6 cellular contexts compared by ENCODE assay signal in the genomic region with DNA sequence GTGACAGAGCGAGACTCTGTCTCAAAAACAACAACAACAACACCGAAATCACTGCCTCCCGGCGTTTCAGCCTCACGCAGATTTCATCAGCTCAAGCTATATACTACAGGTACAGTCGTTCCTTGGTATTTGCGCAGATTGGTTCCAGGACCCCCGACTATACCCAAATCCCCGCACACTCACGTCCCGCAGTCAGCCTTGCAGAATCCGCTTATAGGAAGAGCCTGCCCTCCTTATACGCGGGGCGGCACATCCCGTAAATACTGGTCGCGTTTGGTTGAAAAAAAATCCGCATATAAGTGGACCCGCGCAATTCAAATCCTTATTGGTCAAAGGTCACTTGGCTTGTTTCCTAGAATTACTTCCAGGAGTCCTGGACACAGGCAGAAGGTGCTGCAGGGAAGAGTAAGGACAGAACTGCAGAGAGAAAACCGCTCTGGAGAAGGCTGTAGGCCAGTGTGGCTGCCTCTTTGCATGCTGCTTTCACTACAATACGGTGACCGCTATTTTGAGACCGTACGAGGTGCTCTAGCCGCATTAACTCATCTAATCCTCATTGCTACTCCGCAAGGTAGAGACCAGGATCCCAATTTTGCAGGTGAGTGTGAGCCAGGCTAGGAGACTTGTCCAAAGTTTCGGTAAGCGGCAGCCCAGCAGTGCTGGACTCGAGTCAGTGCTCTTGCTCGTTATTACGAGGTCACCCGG. TPM values are rescaled to one million over a fixed set of nuclear protein-coding genes. Genes with fewer than 3 reads are reported as not detected.
A peak's percentile ranks its signal among the peaks of the same experiment; 100 is the strongest.
DNase-seq lines count a peak whose midpoint lies in the region; TF ChIP-seq lines count a peak whose summit lies in the region.

No MANE protein-coding gene starts in this region.

- H3K79me2 ChIP-seq in mammary epithelial cell (ENCODE audit: insufficient read depth, low read length): peaks cover 55% of the 10 kb centered on the region

- no peaks in the 10 kb centered on the region for H3K9me3 Mint-ChIP-seq in T-helper 2 cell treated with Interferon-gamma antibody and Interleukin-4, amounts not matched to agents 5 μg/mL and 100 μg/mL, for 36 hours

- H3K27me3 Mint-ChIP-seq in T-helper 2 cell treated with Interferon-gamma antibody and Interleukin-4, amounts not matched to agents 5 μg/mL and 100 μg/mL, for 36 hours (ENCODE audit: low read depth): no peaks in the 10 kb centered on the region

- peak overlapping the region; percentile 67 for H3K27ac Mint-ChIP-seq in T-helper 2 cell treated with Interferon-gamma antibody and Interleukin-4, amounts not matched to agents 5 μg/mL and 100 μg/mL, for 36 hours

- H3K9me3 ChIP-seq in mammary epithelial cell (replicated peaks; ENCODE audit: insufficient read depth, low read length): no peaks in the 10 kb centered on the region
- no peaks in the 10 kb centered on the region for H3K9me3 ChIP-seq in neuron (ENCODE audit: low read length)

- H3K4me1 ChIP-seq in mammary epithelial cell (ENCODE audit: insufficient read depth, low read length) (peaks cover 7% of the 10 kb centered on the region), neuron (ENCODE audit: insufficient read depth, low read length) (peaks cover 5% of the 10 kb centered on the region)

- peak overlapping the region; percentile 86 for H3K4me3 Mint-ChIP-seq in T-helper 2 cell treated with Interferon-gamma antibody and Interleukin-4, amounts not matched to agents 5 μg/mL and 100 μg/mL, for 36 hours

- CTCF ChIA-PET in mammary epithelial cell (lab: Charles Lee; ENCODE audit: low non-redundant PET): no interaction called here

- H3K36me3 ChIP-seq in mammary epithelial cell (ENCODE audit: insufficient read depth, low read length) (peaks cover 11% of the 10 kb centered on the region), neuron (ENCODE audit: insufficient read depth, low read length) (peaks cover 34% of the 10 kb centered on the region)

- H3K4me1 Mint-ChIP-seq in T-helper 2 cell treated with Interferon-gamma antibody and Interleukin-4, amounts not matched to agents 5 μg/mL and 100 μg/mL, for 36 hours (ENCODE audit: low read depth): peaks cover 14% of the 10 kb centered on the region

- H2AFZ ChIP-seq in mammary epithelial cell (ENCODE audit: low read depth, low read length) (peak overlapping the region; percentile 80), neuron (ENCODE audit: low read depth, low read length) (peak overlapping the region; percentile 82)

- no peak for TF ChIP-seq CTCF in mammary epithelial cell (conservative IDR thresholded peaks at IDR 0.05 in 1 of 2, IDR thresholded peaks at IDR 0.05 in 1 of 2; ENCODE audit: extremely low read depth in 1 of 2, insufficient read depth in 1 of 2, low read depth in 1 of 2, low read length in 2 of 2)

- peak; percentile 6 for DNase-seq in T-helper 2 cell treated with Interferon-gamma antibody and Interleukin-4, amounts not matched to agents 5 μg/mL and 100 μg/mL, for 36 hours (ENCODE audit: low spot score)
- no peak for DNase-seq in T-helper 2 cell
- DNase-seq in mammary epithelial cell: no peak
- no peak for DNase-seq in NCI-H1092 (lab: John Stamatoyannopoulos, UW)
- no peak for DNase-seq in NCI-H187 (lab: John Stamatoyannopoulos, UW)

- H3K27me3 ChIP-seq in mammary epithelial cell (ENCODE audit: insufficient read depth, low read length) (no peaks in the 10 kb centered on the region), neuron (ENCODE audit: insufficient read depth, low read length) (no peaks in the 10 kb centered on the region)

- H4K20me1 ChIP-seq in mammary epithelial cell (ENCODE audit: insufficient read depth, low read length): no peaks in the 10 kb centered on the region

- peak overlapping the region; percentile 60 for H3K27ac ChIP-seq in mammary epithelial cell (ENCODE audit: insufficient read depth, low read depth, low read length)

- peak overlapping the region; percentile 84 for H3K9ac ChIP-seq in mammary epithelial cell (ENCODE audit: insufficient read depth, low read length)

- dilution Hi-C loops in mammary epithelial cell (cut with HindIII; ENCODE audit: low sequenced_read_pairs): no loop called here

- TSS peak; percentile 32 for BruUV-seq in mammary epithelial cell (replicated peaks; lab: Mats Ljungman, UMichigan)

- intact Hi-C loops in mammary epithelial cell (cut with micrococcal nuclease): loop anchor here (5.0 kb wide), 1 partner anchor 158 kb away; no protein-coding TSS in a partner anchor

- peak overlapping the region; percentile 82 for H3K4me2 ChIP-seq in mammary epithelial cell (ENCODE audit: insufficient read depth, low read depth, low read length)

- WGBS in mammary epithelial cell (ENCODE audit: low coverage, missing lambda C conversion rate): 7% methylated on average over 28 of the region's 34 CpGs

- H3K36me3 Mint-ChIP-seq in T-helper 2 cell treated with Interferon-gamma antibody and Interleukin-4, amounts not matched to agents 5 μg/mL and 100 μg/mL, for 36 hours (ENCODE audit: low read depth): peaks cover 21% of the 10 kb centered on the region

- H3K4me3 ChIP-seq in mammary epithelial cell (replicated peaks in 1 of 3; ENCODE audit: insufficient read depth in 1 of 3, low read depth in 2 of 3, low read length in 3 of 3) (peak overlapping the region; percentile 86 to 96 (median 88)), neuron (ENCODE audit: low read length) (peak overlapping the region; percentile 100)

- in situ Hi-C loops in mammary epithelial cell (cut with MboI; ENCODE audit: low sequenced_read_pairs in 2 of 2): no loop called here

RNA-seq across cellular contexts. Expression of gene NDUFAB1, which starts 0.7 kb away (rescaled TPM):
- total RNA-seq in mammary epithelial cell: 10 to 100 TPM; 70.2 to 86.6 TPM
- 112 TPM for polyA plus RNA-seq in mammary epithelial cell
- 25.9 TPM for polyA minus RNA-seq in mammary epithelial cell

RNA-seq across cellular contexts. Expression of gene UBFD1, which starts 37.9 kb away (rescaled TPM):
- 10 to 100 TPM; 57.3 to 79.7 TPM for total RNA-seq in mammary epithelial cell
- polyA plus RNA-seq in mammary epithelial cell: 35.5 TPM
- 36.4 TPM for polyA minus RNA-seq in mammary epithelial cell

RNA-seq across cellular contexts. Expression of gene EARS2, which starts 38.2 kb away (rescaled TPM):
- 10 to 100 TPM; 30.1 to 47.7 TPM for total RNA-seq in mammary epithelial cell
- 25.6 TPM for polyA plus RNA-seq in mammary epithelial cell
- polyA minus RNA-seq in mammary epithelial cell: 93.5 TPM

RNA-seq across cellular contexts. Expression of gene PALB2, which starts 45.7 kb away (rescaled TPM):
- total RNA-seq in mammary epithelial cell: 10 to 100 TPM; 17.7 to 23.1 TPM
- polyA plus RNA-seq in mammary epithelial cell: 8.6 TPM
- polyA minus RNA-seq in mammary epithelial cell: 35.3 TPM

RNA-seq across cellular contexts. Expression of gene DCTN5, which starts 45.9 kb away (rescaled TPM):
- total RNA-seq in mammary epithelial cell: 10 to 100 TPM; 67.8 to 72.4 TPM
- 67.7 TPM for polyA plus RNA-seq in mammary epithelial cell
- polyA minus RNA-seq in mammary epithelial cell: 90.3 TPM
